9 cellular contexts compared by ENCODE assay signal in genomic region chr17:40818343-40818732, GRCh38. TPM values are rescaled to one million over a fixed set of nuclear protein-coding genes. Genes with fewer than 3 reads are reported as not detected.
A peak's percentile ranks its signal among the peaks of the same experiment; 100 is the strongest.
DNase-seq lines count a peak whose midpoint lies in the region; FAIRE-seq and TF ChIP-seq lines count a peak whose summit lies in the region.
"Had no signal": no experiment of that assay in that cellular context is flagged by ENCODE, and none has a peak within 500 bp of the region (broad histone marks: within the 10 kb centered on the region; RNA-seq: fewer than 3 reads in every experiment).

No MANE protein-coding gene starts in this region.

- peaks cover 3% of the 10 kb centered on the region for H3K79me1 ChIP-seq in trophoblast cell (ENCODE audit: low read length)

- no peak overlapping the region for H2BK5ac ChIP-seq in trophoblast cell (ENCODE audit: low read depth, low read length, poor library complexity)

- no peak for FAIRE-seq in D721Med (lab: Jason Lieb, UNC)
- FAIRE-seq: islet of Langerhans had no signal

- H2AFZ ChIP-seq in trophoblast cell (ENCODE audit: insufficient read depth, low read length, poor library complexity): peak overlapping the region; percentile 100

- H2AK5ac ChIP-seq in trophoblast cell (ENCODE audit: low read length): no peak overlapping the region

- no CpG with 5 or more reads among the region's 7 CpGs for WGBS in trophoblast cell (ENCODE audit: extremely low coverage, insufficient coverage, insufficient read length)

- peaks cover 31% of the 10 kb centered on the region for H3F3A ChIP-seq in DOHH2 (ENCODE audit: control insufficient read depth, insufficient read depth)

- H3K9me2 ChIP-seq in DOHH2 (replicated peaks; ENCODE audit: control insufficient read depth, low read length): no peaks in the 10 kb centered on the region

- no peaks in the 10 kb centered on the region for H3K27me3 ChIP-seq in DOHH2 (ENCODE audit: control insufficient read depth, low read length)
- H3K27me3 ChIP-seq in Peyer's patch: no peaks in the 10 kb centered on the region
- H3K27me3 ChIP-seq in trophoblast cell (ENCODE audit: insufficient read depth, low read length): no peaks in the 10 kb centered on the region

- H3K23ac ChIP-seq in trophoblast cell (ENCODE audit: low read length): no peak overlapping the region

- H2BK120ac ChIP-seq in trophoblast cell (ENCODE audit: insufficient read depth, low read length, poor library complexity): peak overlapping the region; percentile 98

- H4K12ac ChIP-seq in trophoblast cell (ENCODE audit: low read depth, low read length): no peak overlapping the region

- peak overlapping the region; percentile 99 for H4K91ac ChIP-seq in trophoblast cell (ENCODE audit: low read depth, low read length)

- H3K14ac ChIP-seq in trophoblast cell (ENCODE audit: low read length): no peak overlapping the region

- no peak for DNase-seq in Peyer's patch
- no peak for DNase-seq in epithelial cell of proximal tubule (ENCODE audit: low read depth)
- no peak for DNase-seq in trophoblast cell
- no peak for DNase-seq in A172 (ENCODE audit: low spot score)
- no peak for DNase-seq in D721Med (ENCODE audit: insufficient read length, low spot score)
- DNase-seq in HuH-7.5 (ENCODE audit: low spot score): no peak
- no peak for DNase-seq in anterior cingulate cortex (lab: John Stamatoyannopoulos, UW)

- H3K18ac ChIP-seq in trophoblast cell (ENCODE audit: low read length): no peak overlapping the region

- H3K9ac ChIP-seq in trophoblast cell (ENCODE audit: low read length): no peak overlapping the region

- peaks cover 29% of the 10 kb centered on the region for H3K36me3 ChIP-seq in DOHH2 (ENCODE audit: control insufficient read depth, low read length)
- peaks cover 0 to 11% (median 0%) of the 10 kb centered on the region in 3 donors for H3K36me3 ChIP-seq in Peyer's patch
- H3K36me3 ChIP-seq in trophoblast cell (ENCODE audit: control insufficient read depth in 1 of 2, insufficient read depth in 2 of 2, low read length in 2 of 2): peaks cover 0 to 9% of the 10 kb centered on the region in 2 experiments

- no peak overlapping the region for H2BK12ac ChIP-seq in trophoblast cell (ENCODE audit: low read length)

- peak overlapping the region; percentile 71 for H3K27ac ChIP-seq in DOHH2 (ENCODE audit: low read depth, low read length)
- peak overlapping the region; percentile 79 to 96 (median 90) for H3K27ac ChIP-seq in Peyer's patch
- peak overlapping the region; percentile 96 for H3K27ac ChIP-seq in trophoblast cell (ENCODE audit: low read depth, low read length)

- TF ChIP-seq CTCF in DOHH2 (IDR thresholded peaks at IDR 0.05; ENCODE audit: low read depth, low read length, poor library complexity, severe bottlenecking) (no peak), Peyer's patch (IDR thresholded peaks at IDR 0.05) (no peak), epithelial cell of proximal tubule (conservative IDR thresholded peaks at IDR 0.05; ENCODE audit: low read depth, low read length) (no peak), D721Med (IDR thresholded peaks at IDR 0.05; ENCODE audit: insufficient read depth, missing control alignments) (no peak)

- H3K4ac ChIP-seq in trophoblast cell (ENCODE audit: low read depth, low read length): no peak overlapping the region

- peaks cover 23% of the 10 kb centered on the region for H3K79me2 ChIP-seq in DOHH2 (ENCODE audit: control insufficient read depth, low read length)
- peaks cover 2% of the 10 kb centered on the region for H3K79me2 ChIP-seq in trophoblast cell (ENCODE audit: control insufficient read depth, insufficient read depth, low read length, poor library complexity)

- H3K4me2 ChIP-seq in DOHH2 (ENCODE audit: low read length) (peak overlapping the region; percentile 65), trophoblast cell (ENCODE audit: low read length) (peak overlapping the region; percentile 63)

- H3K9me3 ChIP-seq in DOHH2 (ENCODE audit: control insufficient read depth, insufficient read depth, low read length) (no peaks in the 10 kb centered on the region), Peyer's patch (no peaks in the 10 kb centered on the region), trophoblast cell (ENCODE audit: insufficient read depth, low read depth, low read length) (peaks cover 1% of the 10 kb centered on the region)

- no peak for TF ChIP-seq POLR2A in Peyer's patch (IDR thresholded peaks at IDR 0.05)

- peak overlapping the region; percentile 82 for H3K4me3 ChIP-seq in DOHH2 (ENCODE audit: low read length)
- H3K4me3 ChIP-seq in Peyer's patch: peak overlapping the region; percentile 67 to 93 (median 68)
- H3K4me3 ChIP-seq in epithelial cell of proximal tubule (ENCODE audit: low read depth, low read length): peak overlapping the region; percentile 69
- peak overlapping the region; percentile 80 for H3K4me3 ChIP-seq in trophoblast cell (ENCODE audit: low read depth, low read length)

- H4K20me1 ChIP-seq in DOHH2 (ENCODE audit: control insufficient read depth, insufficient read depth, low read depth, low read length): no peaks in the 10 kb centered on the region

- peaks cover 17% of the 10 kb centered on the region for H3K4me1 ChIP-seq in DOHH2 (ENCODE audit: control insufficient read depth, low read length)
- peaks cover 0 to 5% (median 2%) of the 10 kb centered on the region in 4 donors for H3K4me1 ChIP-seq in Peyer's patch
- no peaks in the 10 kb centered on the region for H3K4me1 ChIP-seq in trophoblast cell (ENCODE audit: control insufficient read depth in 1 of 2, insufficient read depth in 2 of 2, low read length in 2 of 2)

- peak overlapping the region; percentile 100 for H4K8ac ChIP-seq in trophoblast cell (ENCODE audit: low read depth, low read length)

RNA-seq across cellular contexts. Expression of gene KRT10, which starts 4.1 kb away (rescaled TPM):
- total RNA-seq in Peyer's patch (10 to 100 TPM in 2 of 4 donors, 1 to 10 TPM in 2; 5.1 to 19.0 (median 8.1) TPM), epithelial cell of proximal tubule (10.8 and 22.6 TPM in 2 replicates)
- polyA plus RNA-seq in trophoblast cell (2013): 41.4 and 42.2 TPM in 2 replicates
- 28.5 and 34.7 TPM in 2 replicates for total RNA-seq in A172 (2014; rRNA removed; shearing (Covaris generic))

RNA-seq across cellular contexts. Expression of gene KRT28, which starts 18.6 kb away (rescaled TPM):
- under 1 TPM in 1 of 4 donors, not detected in 3; 0.88 TPM for total RNA-seq in Peyer's patch
- not detected in 2 replicates for total RNA-seq in epithelial cell of proximal tubule
- not detected in 2 replicates for polyA plus RNA-seq in trophoblast cell (2013)
- not detected in 2 replicates for total RNA-seq in A172 (2014; rRNA removed; shearing (Covaris generic))

RNA-seq across cellular contexts. Expression of gene KRT27, which starts 36.0 kb away (rescaled TPM):
- total RNA-seq in Peyer's patch (not detected), epithelial cell of proximal tubule (not detected in 2 replicates)
- not detected in 2 replicates for polyA plus RNA-seq in trophoblast cell (2013)
- not detected in 2 replicates for total RNA-seq in A172 (2014; rRNA removed; shearing (Covaris generic))

RNA-seq across cellular contexts. Expression of gene KRT26, which starts 46.3 kb away (rescaled TPM):
- total RNA-seq in Peyer's patch (not detected), epithelial cell of proximal tubule (not detected in 2 replicates)
- not detected in 2 replicates for polyA plus RNA-seq in trophoblast cell (2013)
- not detected in 2 replicates for total RNA-seq in A172 (2014; rRNA removed; shearing (Covaris generic))

RNA-seq across cellular contexts. Expression of gene KRT12, which starts 48.7 kb away (rescaled TPM):
- 10 to 100 TPM in 1 of 4 donors, 1 to 10 TPM in 2, not detected in 1; 4.9 to 18.2 (median 9.1) TPM for total RNA-seq in Peyer's patch
- total RNA-seq in epithelial cell of proximal tubule: not detected in 2 replicates
- polyA plus RNA-seq in trophoblast cell (2013): not detected in 2 replicates
- total RNA-seq in A172 (2014; rRNA removed; shearing (Covaris generic)): not detected in 2 replicates
